ENCODE assay signal across 30 cellular contexts in genomic region chr4:51855270-51855669, GRCh38.
"Had no signal": no experiment of that assay in that cellular context is flagged by ENCODE, and none has a peak within 500 bp of the region (broad histone marks: within the 10 kb centered on the region; RNA-seq: fewer than 3 reads in every experiment).

No MANE protein-coding gene starts in this region.

- H3K4me1 ChIP-seq: SJSA1 had no signal

- ATAC-seq: Panc1, Right ventricle myocardium inferior had no signal

- H3K27ac ChIP-seq: SJSA1 had no signal

- H3K4me3 ChIP-seq: MG63, SJSA1 had no signal

- H3K4me3 Mint-ChIP-seq: activated CD4-positive, alpha-beta T cell treated with anti-CD3 and anti-CD28 coated beads, Interleukin-2, amount 10 ng/mL, durations not matched to agents 24 days and 14 days; activated naive CD4-positive, alpha-beta T cell treated with anti-CD3 and anti-CD28 coated beads, Interleukin-2, amount 10 ng/mL, durations not matched to agents 7 days and 5 days; activated naive CD8-positive, alpha-beta T cell treated with anti-CD3 and anti-CD28 coated beads, Interleukin-2, amount 10 ng/mL, durations not matched to agents 7 days and 5 days; T-helper 1 cell treated with Interleukin-12 subunit alpha and Interleukin-12 subunit beta and Interleukin-4 antibody, amounts not matched to agents 30 μg/mL and 1 μg/mL, for 36 hours had no signal

- H3K9me3 Mint-ChIP-seq: activated CD4-positive, alpha-beta T cell treated with anti-CD3 and anti-CD28 coated beads, Interleukin-2, amount 10 ng/mL, durations not matched to agents 24 days and 14 days; activated naive CD4-positive, alpha-beta T cell treated with anti-CD3 and anti-CD28 coated beads, Interleukin-2, amount 10 ng/mL, durations not matched to agents 7 days and 5 days; activated naive CD8-positive, alpha-beta T cell treated with anti-CD3 and anti-CD28 coated beads, Interleukin-2, amount 10 ng/mL, durations not matched to agents 7 days and 5 days; activated T-helper 2 cell treated with anti-CD3 and anti-CD28 coated beads, Interferon-gamma antibody, Interleukin-2, Interleukin-4, amounts not matched to agents 10 μg/mL and 5 μg/mL and 100 μg/mL, durations not matched to agents 14 hours and 24 hours and 36 hours; T-helper 1 cell treated with Interleukin-12 subunit alpha and Interleukin-12 subunit beta and Interleukin-4 antibody, amounts not matched to agents 30 μg/mL and 1 μg/mL, for 36 hours had no signal

- H3K36me3 ChIP-seq: adrenal gland had no signal

- H3K27ac Mint-ChIP-seq: activated CD4-positive, alpha-beta T cell treated with anti-CD3 and anti-CD28 coated beads, Interleukin-2, amount 10 ng/mL, durations not matched to agents 24 days and 14 days; activated naive CD4-positive, alpha-beta T cell treated with anti-CD3 and anti-CD28 coated beads, Interleukin-2, amount 10 ng/mL, durations not matched to agents 7 days and 5 days; activated naive CD8-positive, alpha-beta T cell treated with anti-CD3 and anti-CD28 coated beads, Interleukin-2, amount 10 ng/mL, durations not matched to agents 7 days and 5 days; activated T-helper 2 cell treated with anti-CD3 and anti-CD28 coated beads, Interferon-gamma antibody, Interleukin-2, Interleukin-4, amounts not matched to agents 10 μg/mL and 5 μg/mL and 100 μg/mL, durations not matched to agents 14 hours and 24 hours and 36 hours; T-helper 1 cell treated with Interleukin-12 subunit alpha and Interleukin-12 subunit beta and Interleukin-4 antibody, amounts not matched to agents 30 μg/mL and 1 μg/mL, for 36 hours had no signal

- H3K27me3 ChIP-seq: adrenal gland, MG63, SJSA1 had no signal

- DNase-seq: activated CD4-positive, alpha-beta T cell treated with anti-CD3 and anti-CD28 coated beads for 1 hour; activated CD4-positive, alpha-beta T cell treated with anti-CD3 and anti-CD28 coated beads, Interleukin-2, amount 10 ng/mL, durations not matched to agents 24 days and 14 days; activated CD4-positive, alpha-beta T cell treated with anti-CD3 and anti-CD28 coated beads, Interleukin-2, amount 50 U/mL, for 48 hours; activated CD8-positive, alpha-beta memory T cell treated with anti-CD3 and anti-CD28 coated beads for 24 hours; activated gamma-delta T cell treated with Interleukin-2 at 50 U/mL for 16 hours; activated naive CD4-positive, alpha-beta T cell treated with anti-CD3 and anti-CD28 coated beads, Interleukin-2, amount 10 ng/mL, durations not matched to agents 7 days and 5 days; activated naive CD8-positive, alpha-beta T cell treated with anti-CD3 and anti-CD28 coated beads, Interleukin-2, amount 10 ng/mL, durations not matched to agents 7 days and 5 days; activated T-cell treated with anti-CD3 and anti-CD28 coated beads, Interleukin-2, amount 50 U/mL, for 48 hours; anterior cingulate cortex; caudate nucleus; KG1; MG63; MV-4-11; NCI-H1092 treated with DMSO at 0.1 percent for 48 hours; NCI-H1417 treated with DMSO at 0.1 percent for 48 hours; NCI-H1694; NCI-H2029; NCI-H2107; NCI-H2171 treated with DMSO at 0.1 percent for 48 hours; NCI-H226; NCI-H69; NK-92 treated with Interleukin-12 subunit alpha and Interleukin-12 subunit beta, amount 100 ng/mL, for 24 hours; OCI-M1; RPMI8226 had no signal

- H3K9me3 ChIP-seq: adrenal gland, MG63, SJSA1 had no signal

- H3K27me3 Mint-ChIP-seq: activated CD4-positive, alpha-beta T cell treated with anti-CD3 and anti-CD28 coated beads, Interleukin-2, amount 10 ng/mL, durations not matched to agents 24 days and 14 days; activated naive CD4-positive, alpha-beta T cell treated with anti-CD3 and anti-CD28 coated beads, Interleukin-2, amount 10 ng/mL, durations not matched to agents 7 days and 5 days; activated naive CD8-positive, alpha-beta T cell treated with anti-CD3 and anti-CD28 coated beads, Interleukin-2, amount 10 ng/mL, durations not matched to agents 7 days and 5 days had no signal
